Comparison of ENCODE assay signal across 15 cellular contexts in genomic region chr10:12445701-12446334, GRCh38.
DNase-seq lines count a peak whose midpoint lies in the region; ATAC-seq, FAIRE-seq and TF ChIP-seq lines count a peak whose summit lies in the region.
"Had no signal": no experiment of that assay in that cellular context is flagged by ENCODE, and none has a peak within 500 bp of the region (broad histone marks: within the 10 kb centered on the region; RNA-seq: fewer than 3 reads in every experiment).

No MANE protein-coding gene starts in this region.

- H3K4me3 ChIP-seq in CD8-positive, alpha-beta memory T cell (ENCODE audit: low read length): no peak overlapping the region
- H3K4me3 ChIP-seq in K562 (no peak overlapping the region), hepatocyte (no peak overlapping the region), OCI-LY7 (ENCODE audit: low read depth, low read length, poor library complexity, severe bottlenecking) (no peak overlapping the region)

- TF ChIP-seq POLR2A in K562 (conservative IDR thresholded peaks at IDR 0.05): no peak

- DNase-seq in CD8-positive, alpha-beta memory T cell: no peak
- no peak for DNase-seq in K562 (ENCODE audit: extremely low read depth in 1 of 4, low spot score in 3 of 4)
- DNase-seq in hepatocyte (ENCODE audit: low spot score): no peak
- no peak for DNase-seq in sciatic nerve (ENCODE audit: low spot score)
- DNase-seq in activated CD4-positive, CD25-positive, alpha-beta regulatory T cell (lab: John Stamatoyannopoulos, UW): no peak
- no peak for DNase-seq in OCI-LY7 (ENCODE audit: low spot score)
- DNase-seq: activated CD4-positive, alpha-beta memory T cell treated with anti-CD3 and anti-CD28 coated beads for 36 hours; foreskin fibroblast; Kasumi-1; NCI-H146; NCI-H446 treated with DMSO at 0.1 percent for 48 hours had no signal

- H3K79me2 ChIP-seq in K562 (ENCODE audit: control insufficient read depth, insufficient read depth, low read length) (no peaks in the 10 kb centered on the region), hepatocyte (no peaks in the 10 kb centered on the region), OCI-LY7 (ENCODE audit: insufficient read depth, low read depth, low read length) (no peaks in the 10 kb centered on the region)

- peaks cover 0 to 2% (median 0%) of the 10 kb centered on the region in 3 donors for H3K36me3 Mint-ChIP-seq in CD8-positive, alpha-beta memory T cell

- H3K27ac Mint-ChIP-seq in CD8-positive, alpha-beta memory T cell: peak overlapping the region in 6 of 8 donors; percentile 8 to 82 (median 70)
- H3K27ac Mint-ChIP-seq: activated CD4-positive, alpha-beta memory T cell treated with anti-CD3 and anti-CD28 coated beads for 36 hours; progenitor cell of endocrine pancreas had no signal

- H3K9me1 ChIP-seq in K562 (ENCODE audit: control insufficient read depth, insufficient read depth, low read length): no peaks in the 10 kb centered on the region

- no peak for TF ChIP-seq EP300 in K562 (IDR thresholded peaks at IDR 0.05; ENCODE audit: low read length)

- H3K27me3 ChIP-seq in CD8-positive, alpha-beta memory T cell (ENCODE audit: insufficient read depth, low read length, poor library complexity, severe bottlenecking): no peaks in the 10 kb centered on the region
- H3K27me3 ChIP-seq in K562 (ENCODE audit: control insufficient read depth in 2 of 2, insufficient read depth in 2 of 2, low read length in 2 of 2) (peaks cover 0 to 4% of the 10 kb centered on the region in 2 experiments; a peak in 2 of 5 replicates), hepatocyte (no peaks in the 10 kb centered on the region)

- H3K4me1 Mint-ChIP-seq in CD8-positive, alpha-beta memory T cell: peaks cover 29 to 54% (median 45%) of the 10 kb centered on the region in 3 donors

- no peaks in the 10 kb centered on the region for H3K9me3 ChIP-seq in CD8-positive, alpha-beta memory T cell (ENCODE audit: low read length)
- H3K9me3 ChIP-seq in K562 (replicated peaks; ENCODE audit: control insufficient read depth, insufficient read depth, low read depth, low read length) (no peaks in the 10 kb centered on the region), hepatocyte (ENCODE audit: low read depth) (no peaks in the 10 kb centered on the region), OCI-LY7 (ENCODE audit: low read length) (no peaks in the 10 kb centered on the region)

- in situ Hi-C loops in K562 (cut with MboI): no loop called here

- no peak overlapping the region for H3K4me2 ChIP-seq in K562 (ENCODE audit: insufficient read depth, low read length)
- no peak overlapping the region for H3K4me2 ChIP-seq in hepatocyte
- no peak overlapping the region for H3K4me2 ChIP-seq in OCI-LY7 (ENCODE audit: low read length)

- no TSS peak for BruUV-seq in K562 (replicated peaks; lab: Mats Ljungman, UMichigan)
- no TSS peak for BruUV-seq in OCI-LY7 (replicated peaks; lab: Mats Ljungman, UMichigan)

- H3K27ac ChIP-seq in CD8-positive, alpha-beta memory T cell (ENCODE audit: low read depth, low read length): no peak overlapping the region
- H3K27ac ChIP-seq in K562 (ENCODE audit: extremely low read depth, low read depth, low read length) (no peak overlapping the region), hepatocyte (peak overlapping the region; percentile 52), OCI-LY7 (ENCODE audit: low read depth, low read length, poor library complexity, severe bottlenecking) (no peak overlapping the region)

- no peaks in the 10 kb centered on the region for H3K9me2 ChIP-seq in hepatocyte (replicated peaks; ENCODE audit: insufficient read depth)
- H3K9me2 ChIP-seq in OCI-LY7 (ENCODE audit: insufficient read depth, low read length): no peaks in the 10 kb centered on the region

- no peak for FAIRE-seq in K562 (lab: Jason Lieb, UNC)
- FAIRE-seq: GM19239 had no signal

- ATAC-seq in K562: no peak
- ATAC-seq in sciatic nerve: peak; percentile 48
- ATAC-seq in HG02763 (IDR thresholded peaks at IDR 0.05; ENCODE audit: unreplicated experiment): no peak
- ATAC-seq in HG03460 (IDR thresholded peaks at IDR 0.05; ENCODE audit: unreplicated experiment): no peak

- no peaks in the 10 kb centered on the region for H3K27me3 Mint-ChIP-seq in CD8-positive, alpha-beta memory T cell
- H3K27me3 Mint-ChIP-seq: activated CD4-positive, alpha-beta memory T cell treated with anti-CD3 and anti-CD28 coated beads for 36 hours; progenitor cell of endocrine pancreas had no signal

- H3K4me1 ChIP-seq in CD8-positive, alpha-beta memory T cell (ENCODE audit: insufficient read depth, low read length): peaks cover 13% of the 10 kb centered on the region
- H3K4me1 ChIP-seq in K562 (replicated peaks in 1 of 2; ENCODE audit: control insufficient read depth in 2 of 2, insufficient read depth in 2 of 2, low read length in 2 of 2) (no peaks in the 10 kb centered on the region), hepatocyte (ENCODE audit: insufficient read depth) (peaks cover 6% of the 10 kb centered on the region), OCI-LY7 (ENCODE audit: insufficient read depth, low read length, poor library complexity, severe bottlenecking) (peaks cover 9% of the 10 kb centered on the region)

- TF ChIP-seq CTCF in K562 (IDR thresholded peaks at IDR 0.05 in 2 of 3, conservative IDR thresholded peaks at IDR 0.05 in 1 of 3; ENCODE audit: insufficient read depth in 2 of 3, low read depth in 1 of 3, low read length in 3 of 3) (no peak), hepatocyte (IDR thresholded peaks at IDR 0.05; ENCODE audit: poor library complexity) (no peak), OCI-LY7 (conservative IDR thresholded peaks at IDR 0.05; ENCODE audit: low read length) (no peak)

- H4K20me1 ChIP-seq in K562 (replicated peaks; ENCODE audit: control insufficient read depth, insufficient read depth, low read length): no peaks in the 10 kb centered on the region
- H4K20me1 ChIP-seq in hepatocyte (ENCODE audit: insufficient read depth, poor library complexity, severe bottlenecking): no peaks in the 10 kb centered on the region
- no peaks in the 10 kb centered on the region for H4K20me1 ChIP-seq in OCI-LY7 (ENCODE audit: insufficient read depth, low read length)

- intact Hi-C loops in K562 (cut with micrococcal nuclease): no loop called here
- intact Hi-C loops in sciatic nerve (cut with DNase I): no loop called here
- intact Hi-C loops in OCI-LY7 (cut with micrococcal nuclease; ENCODE audit: unreplicated experiment): no loop called here

- H2AFZ ChIP-seq in K562 (ENCODE audit: low read depth, low read length): no peak overlapping the region
- H2AFZ ChIP-seq in hepatocyte: no peak overlapping the region
- no peak overlapping the region for H2AFZ ChIP-seq in OCI-LY7 (ENCODE audit: low read length)

- no peaks in the 10 kb centered on the region for H3K36me3 ChIP-seq in CD8-positive, alpha-beta memory T cell (ENCODE audit: insufficient read depth, low read length)
- H3K36me3 ChIP-seq in K562 (ENCODE audit: control insufficient read depth, insufficient read depth, low read length) (no peaks in the 10 kb centered on the region), hepatocyte (replicated peaks; ENCODE audit: insufficient read depth, low read depth) (no peaks in the 10 kb centered on the region), OCI-LY7 (ENCODE audit: insufficient read depth, low read length) (no peaks in the 10 kb centered on the region)

- H3K4me3 Mint-ChIP-seq in CD8-positive, alpha-beta memory T cell: no peak overlapping the region
- H3K4me3 Mint-ChIP-seq: activated CD4-positive, alpha-beta memory T cell treated with anti-CD3 and anti-CD28 coated beads for 36 hours had no signal

- 9% methylated on average over 4 of the region's 4 CpGs for WGBS in K562 (ENCODE audit: insufficient coverage, low coverage, missing lambda C conversion rate)
- WGBS in hepatocyte (ENCODE audit: low lambda C conversion rate, missing lambda C conversion rate): 71% methylated on average over 4 of the region's 4 CpGs

- CTCF ChIA-PET in CD8-positive, alpha-beta memory T cell (lab: Charles Lee): no interaction called here
- CTCF ChIA-PET in K562 (lab: Yijun Ruan, JAX; ENCODE audit: low intra/inter-chr PET ratio) (no interaction called here), OCI-LY7 (lab: Charles Lee; ENCODE audit: unreplicated experiment) (no interaction called here)

- TF ChIP-seq RAD21 in K562 (CRISPR knock-in tag; conservative IDR thresholded peaks at IDR 0.05 in 1 of 2, IDR thresholded peaks at IDR 0.05 in 1 of 2): no peak

- POLR2A ChIA-PET in CD8-positive, alpha-beta memory T cell (lab: Charles Lee): no interaction called here
- POLR2A ChIA-PET in K562 (lab: Yijun Ruan, JAX) (no interaction called here), OCI-LY7 (lab: Charles Lee) (no interaction called here)

- H3K9me3 Mint-ChIP-seq in CD8-positive, alpha-beta memory T cell: no peaks in the 10 kb centered on the region

- H3K9ac ChIP-seq in K562 (ENCODE audit: insufficient read depth in 1 of 2, low read depth in 2 of 2, low read length in 2 of 2): no peak overlapping the region

TF ChIP-seq in K562, 482 proteins besides CTCF, POLR2A, EP300 and RAD21:
- TF ChIP-seq ZNF75A (CRISPR knock-in tag; IDR thresholded peaks at IDR 0.05) (no peak), ZNF511 (CRISPR knock-in tag; IDR thresholded peaks at IDR 0.05) (no peak), YBX1 (IDR thresholded peaks at IDR 0.05) (no peak), U2AF1 (optimal IDR thresholded peaks at IDR 0.05; ENCODE audit: low read depth, low read length) (no peak), PYGO2 (tag; IDR thresholded peaks at IDR 0.05) (no peak), ATF3 (IDR thresholded peaks at IDR 0.05) (peak; percentile 39; the same call in 1 of the 2 replicates), ATF3 (CRISPR knock-in tag; conservative IDR thresholded peaks at IDR 0.05) (no peak)
